27 cellular contexts compared by ENCODE assay signal in the genomic region with DNA sequence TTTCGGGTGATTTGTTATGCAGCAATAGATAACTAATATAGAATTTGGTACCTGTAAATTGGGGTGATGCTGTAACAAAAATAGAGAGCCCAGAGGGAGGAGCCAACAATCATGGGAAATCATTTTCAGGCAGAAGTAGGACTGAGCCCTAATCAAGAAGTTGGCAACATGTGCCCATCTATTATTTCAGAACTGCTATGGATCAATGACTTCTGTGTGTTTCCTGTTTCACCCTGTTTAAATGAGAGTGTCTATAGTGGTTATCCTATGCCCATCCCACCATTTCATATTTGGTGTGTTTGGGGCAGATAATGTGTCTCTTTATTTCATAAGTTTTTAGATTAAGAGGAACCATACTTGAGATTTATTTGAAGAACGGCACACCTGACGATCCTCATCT.
"Had no signal": no experiment of that assay in that cellular context is flagged by ENCODE, and none has a peak within 500 bp of the region (broad histone marks: within the 10 kb centered on the region; RNA-seq: fewer than 3 reads in every experiment).

No MANE protein-coding gene starts in this region.

- H3K27me3 ChIP-seq: stomach, suprapubic skin, testis, thyroid gland, tibial artery, tibial nerve, transverse colon, upper lobe of left lung, upper lobe of right lung, uterus, vagina had no signal

- FAIRE-seq: urothelium cell line had no signal

- H3K27ac ChIP-seq: stomach, suprapubic skin, testis, thoracic aorta, thyroid gland, tibial artery, tibial nerve, transverse colon, upper lobe of left lung, upper lobe of right lung, uterus, vagina had no signal

- ATAC-seq: stimulated activated effector memory CD8-positive, alpha-beta T cell treated with anti-CD3 and anti-CD28 coated beads, Interleukin-12 subunit alpha, Interleukin-12 subunit beta, amount 100 ng/mL, for 72 hours; stimulated activated memory B cell treated with anti-CD40 and anti-IgM and Interleukin-4, amounts not matched to agents 10 μg/mL and 1 μg/mL and 100 μg/mL, for 72 hours; stimulated activated naive B cell treated with anti-CD40 and anti-IgM and Interleukin-4, amounts not matched to agents 10 μg/mL and 1 μg/mL and 100 μg/mL, for 72 hours; stimulated activated naive CD8-positive, alpha-beta T cell treated with anti-CD3 and anti-CD28 coated beads, Interleukin-15, amount 100 ng/mL, for 72 hours; stimulated activated naive CD8-positive, alpha-beta T cell treated with anti-CD3 and anti-CD28 coated beads, Interleukin-15, Interleukin-2, amounts not matched to agents 100 U/mL and 50 U/mL, for 24 hours; upper lobe of right lung had no signal

- H3K4me1 ChIP-seq: uterus had no signal

- H3K9me3 ChIP-seq: stomach, suprapubic skin, testis, thoracic aorta, thyroid gland, tibial artery, tibial nerve, transverse colon, upper lobe of left lung, upper lobe of right lung, uterus, vagina had no signal

- H3K36me3 ChIP-seq: stomach, suprapubic skin, thoracic aorta, thyroid gland, tibial artery, tibial nerve, transverse colon, upper lobe of left lung, upper lobe of right lung, uterus, vagina had no signal

- DNase-seq: stimulated activated CD4-positive, alpha-beta T cell treated with anti-CD3 and anti-CD28 coated beads, Interleukin-2, amount 100 ng/mL, for 48 hours; stimulated activated CD4-positive, alpha-beta T cell treated with anti-CD3 and anti-CD28 coated beads, Interleukin-4, amount 100 ng/mL, for 1 hour; stimulated activated CD4-positive, alpha-beta T cell treated with anti-CD3 and anti-CD28 coated beads, Interleukin-4, amount 100 ng/mL, for 24 hours; stimulated activated CD4-positive, alpha-beta T cell treated with anti-CD3 and anti-CD28 coated beads, Interleukin-4, amount 100 ng/mL, for 4 hours; stimulated activated CD8-positive, alpha-beta memory T cell treated with anti-CD3 and anti-CD28 coated beads, Interleukin-4, amount 100 ng/mL, for 48 hours; stimulated activated naive B cell treated with anti-CD40 and anti-IgM and Interleukin-4, amounts not matched to agents 10 μg/mL and 1 μg/mL and 100 μg/mL, for 72 hours; stimulated activated naive CD4-positive, alpha-beta T cell; stimulated activated naive CD4-positive, alpha-beta T cell treated with Interleukin-2 at 50 U/mL for 16 hours; stimulated activated naive CD8-positive, alpha-beta T cell treated with anti-CD3 and anti-CD28 coated beads, Interleukin-15, amount 100 ng/mL, for 72 hours; stimulated activated naive CD8-positive, alpha-beta T cell treated with anti-CD3 and anti-CD28 coated beads, Interleukin-15, Interleukin-2, amounts not matched to agents 100 U/mL and 50 U/mL, for 24 hours; stomach; substantia nigra; testis; thyroid gland; tibial artery; transverse colon; trophoblast cell; upper lobe of left lung; upper lobe of right lung; uterus had no signal

- H3K4me3 ChIP-seq: stomach, suprapubic skin, testis, thoracic aorta, thyroid gland, tibial artery, tibial nerve, transverse colon, upper lobe of left lung, upper lobe of right lung, uterus, vagina had no signal
